22 cellular contexts compared by ENCODE assay signal in genomic region chr11:68052137-68052873, GRCh38. TPM values are rescaled to one million over a fixed set of nuclear protein-coding genes. Genes with fewer than 3 reads are reported as not detected.
DNase-seq lines count a peak whose midpoint lies in the region; ATAC-seq, FAIRE-seq and TF ChIP-seq lines count a peak whose summit lies in the region.
"Had no signal": no experiment of that assay in that cellular context is flagged by ENCODE, and none has a peak within 500 bp of the region (broad histone marks: within the 10 kb centered on the region; RNA-seq: fewer than 3 reads in every experiment).

No MANE protein-coding gene starts in this region.

- H3K23ac ChIP-seq in H1 (ENCODE audit: insufficient read length), result no peak overlapping the region

- H3K4me2 ChIP-seq in H1 (ENCODE audit: insufficient read depth in 1 of 2, low read depth in 2 of 2, low read length in 2 of 2), result no peak overlapping the region

- H2AFZ ChIP-seq in H1 (ENCODE audit: low read length), result no peak overlapping the region

- no peak overlapping the region for H3K9ac ChIP-seq in H1 (replicated peaks in 1 of 4; ENCODE audit: extremely low read depth in 1 of 4, low read depth in 3 of 4, low read length in 3 of 4)

- POLR2A ChIA-PET in H1 (lab: Charles Lee; ENCODE audit: partially characterized antibody), result interaction anchor here (1.0 to 10.8 kb wide), 18 partner anchors 7 to 173 kb away, joined by 3 to 183 read pairs (median 4); partner anchors contain the start of genes ALDH3B1, CHKA, NDUFS8 and TCIRG1

- peaks cover 0 to 10% (median 6%) of the 10 kb centered on the region in 4 experiments; a peak in 5 of 7 replicates for H3K4me1 ChIP-seq in H1 (replicated peaks in 1 of 4; ENCODE audit: control insufficient read depth in 3 of 4, insufficient read depth in 4 of 4, low read length in 3 of 4)
- H3K4me1 ChIP-seq: HAP-1, psoas muscle had no signal

- peaks cover 0 to 6% (median 3%) of the 10 kb centered on the region in 4 experiments; a peak in 3 of 8 replicates for H3K36me3 ChIP-seq in H1 (ENCODE audit: control insufficient read depth in 2 of 4, insufficient read depth in 4 of 4, low read length in 3 of 4)

- H4K5ac ChIP-seq in H1 (ENCODE audit: insufficient read length, low read depth, low read length), result no peak overlapping the region

- no peak overlapping the region for H3K4me3 Mint-ChIP-seq in activated T-cell treated with anti-CD3 and anti-CD28 coated beads, Interleukin-2, amount 50 U/mL, for 24 hours
- H3K4me3 Mint-ChIP-seq in activated T-cell treated with anti-CD3 and anti-CD28 coated beads, Interleukin-2, amount 50 U/mL, for 72 hours, result no peak overlapping the region
- H3K4me3 Mint-ChIP-seq in activated T-helper 17 cell treated with anti-CD3 and anti-CD28 coated beads, Interleukin-2, amount 50 U/mL, for 72 hours, result no peak overlapping the region
- H3K4me3 Mint-ChIP-seq: activated T-cell treated with anti-CD3 and anti-CD28 coated beads, Interleukin-2, amount 50 U/mL, for 4 hours; CD4-positive, CD25-positive, alpha-beta regulatory T cell had no signal

- no peaks in the 10 kb centered on the region for H3K9me3 Mint-ChIP-seq in activated T-cell treated with anti-CD3 and anti-CD28 coated beads, Interleukin-2, amount 50 U/mL, for 24 hours
- H3K9me3 Mint-ChIP-seq in activated T-cell treated with anti-CD3 and anti-CD28 coated beads, Interleukin-2, amount 50 U/mL, for 72 hours, result no peaks in the 10 kb centered on the region
- no peaks in the 10 kb centered on the region for H3K9me3 Mint-ChIP-seq in activated T-helper 17 cell treated with anti-CD3 and anti-CD28 coated beads, Interleukin-2, amount 50 U/mL, for 72 hours
- H3K9me3 Mint-ChIP-seq: activated T-cell treated with anti-CD3 and anti-CD28 coated beads, Interleukin-2, amount 50 U/mL, for 4 hours had no signal

- no peak overlapping the region for H3K18ac ChIP-seq in H1 (ENCODE audit: extremely low read depth, low read length)

- no peak overlapping the region for H3K14ac ChIP-seq in H1 (ENCODE audit: insufficient read length)

- no peak overlapping the region for H2AK5ac ChIP-seq in H1 (ENCODE audit: low read depth, low read length)

- no peak for TF ChIP-seq EP300 in H1 (IDR thresholded peaks at IDR 0.05; ENCODE audit: borderline replicate concordance in 1 of 2, low read depth in 2 of 2, low read length in 2 of 2)

- peaks cover 3% of the 10 kb centered on the region; the same call in 1 of the 2 replicates for H3K79me1 ChIP-seq in H1 (ENCODE audit: low read depth, low read length)

- no peak for TF ChIP-seq RAD21 in H1 (IDR thresholded peaks at IDR 0.05 in 1 of 2, conservative IDR thresholded peaks at IDR 0.05 in 1 of 2; ENCODE audit: low read depth in 2 of 2, low read length in 2 of 2)

- H3K27me3 Mint-ChIP-seq in activated T-cell treated with anti-CD3 and anti-CD28 coated beads, Interleukin-2, amount 50 U/mL, for 24 hours, result no peaks in the 10 kb centered on the region
- no peaks in the 10 kb centered on the region for H3K27me3 Mint-ChIP-seq in activated T-cell treated with anti-CD3 and anti-CD28 coated beads, Interleukin-2, amount 50 U/mL, for 72 hours (ENCODE audit: low read depth)
- H3K27me3 Mint-ChIP-seq in activated T-helper 17 cell treated with anti-CD3 and anti-CD28 coated beads, Interleukin-2, amount 50 U/mL, for 72 hours, result no peaks in the 10 kb centered on the region
- H3K27me3 Mint-ChIP-seq: CD4-positive, CD25-positive, alpha-beta regulatory T cell had no signal

- no peaks in the 10 kb centered on the region for H3K23me2 ChIP-seq in H1 (ENCODE audit: low read depth, low read length)

- no peak overlapping the region for H2BK20ac ChIP-seq in H1 (ENCODE audit: low read length)

- no peak for ATAC-seq in activated T-cell treated with anti-CD3 and anti-CD28 coated beads, Interleukin-2, amount 50 U/mL, for 72 hours (replicated peaks in 1 of 2)
- ATAC-seq in GM18861 (IDR thresholded peaks at IDR 0.05; ENCODE audit: unreplicated experiment), result no peak
- ATAC-seq in activated T-helper 17 cell treated with anti-CD3 and anti-CD28 coated beads, Interleukin-2, amount 50 U/mL, for 72 hours (replicated peaks), result no peak
- ATAC-seq: activated T-cell treated with anti-CD3 and anti-CD28 coated beads, Interleukin-2, amount 50 U/mL, for 4 hours had no signal

- no peak overlapping the region for H2BK12ac ChIP-seq in H1 (ENCODE audit: low read depth, low read length)

- H3K27ac Mint-ChIP-seq in activated T-cell treated with anti-CD3 and anti-CD28 coated beads, Interleukin-2, amount 50 U/mL, for 24 hours, result peak overlapping the region; percentile 74
- no peak overlapping the region for H3K27ac Mint-ChIP-seq in activated T-cell treated with anti-CD3 and anti-CD28 coated beads, Interleukin-2, amount 50 U/mL, for 72 hours
- no peak overlapping the region for H3K27ac Mint-ChIP-seq in activated T-helper 17 cell treated with anti-CD3 and anti-CD28 coated beads, Interleukin-2, amount 50 U/mL, for 72 hours

- intact Hi-C loops in posterior vena cava (cut with DNase I), result no loop called here

- no peak overlapping the region for H3K4ac ChIP-seq in H1 (replicated peaks; ENCODE audit: insufficient read length, low read depth, low read length)

- CTCF ChIA-PET in H1 (lab: Charles Lee; ENCODE audit: partially characterized antibody), result interaction anchor here (0.7 to 2.9 kb wide), 6 partner anchors 8 to 112 kb away, joined by 3 to 18 read pairs (median 4); partner anchors contain the start of gene TCIRG1

- H2BK5ac ChIP-seq in H1 (ENCODE audit: low read depth, low read length), result no peak overlapping the region

- no peak overlapping the region for H2BK120ac ChIP-seq in H1 (replicated peaks; ENCODE audit: low read depth, low read length)

- no peak for DNase-seq in activated T-cell treated with anti-CD3 and anti-CD28 coated beads, Interleukin-2, amount 50 U/mL, for 24 hours
- no peak for DNase-seq in activated T-cell treated with anti-CD3 and anti-CD28 coated beads, Interleukin-2, amount 50 U/mL, for 72 hours
- peak; percentile 43 for DNase-seq in HuH-7.5 (ENCODE audit: low spot score)
- DNase-seq in H1 (ENCODE audit: low read depth in 1 of 2, low spot score in 2 of 2), result no peak
- DNase-seq in posterior vena cava (ENCODE audit: low spot score), result peak; percentile 9
- DNase-seq in Kasumi-1 (lab: John Stamatoyannopoulos, UW), result no peak
- DNase-seq: activated CD4-positive, alpha-beta T cell treated with anti-CD3 and anti-CD28 coated beads for 48 hours; activated T-cell treated with anti-CD3 and anti-CD28 coated beads, Interleukin-2, amount 50 U/mL, for 4 hours; CD4-positive, CD25-positive, alpha-beta regulatory T cell; foreskin fibroblast; MM.1S; NCI-H510A treated with DMSO at 0.1 percent for 48 hours; spleen; stimulated activated naive CD4-positive, alpha-beta T cell treated with Interleukin-2 at 50 U/mL for 16 hours; trophoblast cell had no signal

- peaks cover 3% of the 10 kb centered on the region for H3K4me1 Mint-ChIP-seq in activated T-cell treated with anti-CD3 and anti-CD28 coated beads, Interleukin-2, amount 50 U/mL, for 24 hours (ENCODE audit: low read depth)
- peaks cover 4% of the 10 kb centered on the region for H3K4me1 Mint-ChIP-seq in activated T-cell treated with anti-CD3 and anti-CD28 coated beads, Interleukin-2, amount 50 U/mL, for 72 hours (ENCODE audit: low read depth)
- peaks cover 5% of the 10 kb centered on the region for H3K4me1 Mint-ChIP-seq in activated T-helper 17 cell treated with anti-CD3 and anti-CD28 coated beads, Interleukin-2, amount 50 U/mL, for 72 hours
- H3K4me1 Mint-ChIP-seq: CD4-positive, CD25-positive, alpha-beta regulatory T cell had no signal

- no peak for FAIRE-seq in H1 (lab: Jason Lieb, UNC)
- FAIRE-seq: A204.1, endothelial cell of umbilical vein had no signal

- TF ChIP-seq CTCF in H1 (IDR thresholded peaks at IDR 0.05; ENCODE audit: control extremely low read depth in 1 of 3, insufficient read depth in 1 of 3, low read depth in 1 of 3, low read length in 3 of 3), result no peak

- no peak overlapping the region for H4K91ac ChIP-seq in H1 (replicated peaks; ENCODE audit: insufficient read length, low read length)

- H4K8ac ChIP-seq in H1 (ENCODE audit: extremely low read depth, insufficient read depth, low read length), result peak overlapping the region; percentile 11; the same call in 1 of the 2 replicates

- H2BK15ac ChIP-seq in H1 (ENCODE audit: low read length), result no peak overlapping the region

- TF ChIP-seq POLR2A in H1 (IDR thresholded peaks at IDR 0.05; ENCODE audit: control extremely low read depth in 1 of 2, low read depth in 2 of 2, low read length in 2 of 2), result no peak

- H3K36me3 Mint-ChIP-seq in activated T-cell treated with anti-CD3 and anti-CD28 coated beads, Interleukin-2, amount 50 U/mL, for 24 hours (ENCODE audit: low read depth), result peaks cover 55% of the 10 kb centered on the region
- peaks cover 0 to 1% of the 10 kb centered on the region in 2 donors for H3K36me3 Mint-ChIP-seq in activated T-cell treated with anti-CD3 and anti-CD28 coated beads, Interleukin-2, amount 50 U/mL, for 72 hours (ENCODE audit: insufficient read depth in 2 of 2)
- H3K36me3 Mint-ChIP-seq in activated T-helper 17 cell treated with anti-CD3 and anti-CD28 coated beads, Interleukin-2, amount 50 U/mL, for 72 hours (ENCODE audit: low read depth), result peaks cover 44% of the 10 kb centered on the region

- H4K20me1 ChIP-seq in H1 (replicated peaks in 1 of 2; ENCODE audit: control insufficient read depth in 1 of 2, insufficient read depth in 2 of 2, low read length in 2 of 2), result peaks cover 2 to 9% of the 10 kb centered on the region in 2 experiments

- no peak overlapping the region for H3K4me3 ChIP-seq in H1 (ENCODE audit: extremely low read depth in 1 of 4, insufficient read depth in 2 of 4, low read depth in 3 of 4, low read length in 4 of 4)
- H3K4me3 ChIP-seq: HAP-1, psoas muscle, SK-N-MC, spleen had no signal

- no peaks in the 10 kb centered on the region for H3K79me2 ChIP-seq in H1 (ENCODE audit: control insufficient read depth in 1 of 2, insufficient read depth in 2 of 2, low read length in 2 of 2)

- WGBS in H1 (ENCODE audit: extremely low coverage in 1 of 2, insufficient coverage in 1 of 2, insufficient read length in 1 of 2, insufficient replicate concordance in 2 of 2, low coverage in 1 of 2, low lambda C conversion rate in 2 of 2, missing lambda C conversion rate in 1 of 2), 2 experiments, result 88% methylated on average over 14 of the region's 15 CpGs; no CpG with 5 or more reads in 1 of the 2 experiments

- H3K27me3 ChIP-seq in H1 (replicated peaks in 1 of 4; ENCODE audit: control insufficient read depth in 3 of 4, extremely low read depth in 1 of 4, insufficient read depth in 3 of 4, low read length in 3 of 4), result no peaks in the 10 kb centered on the region
- H3K27me3 ChIP-seq: spleen had no signal

- H3K9me3 ChIP-seq in H1 (ENCODE audit: insufficient read depth in 2 of 2, low read depth in 1 of 2, low read length in 1 of 2), result no peaks in the 10 kb centered on the region
- H3K9me3 ChIP-seq: HAP-1, psoas muscle, spleen had no signal

- H3K27ac ChIP-seq in H1 (ENCODE audit: low read depth, low read length), result 0 out of 2 replicates have a peak overlapping the region, but pooled peaks have one; percentile 18
- H3K27ac ChIP-seq: psoas muscle, SK-N-MC had no signal

- no peak overlapping the region for H3K56ac ChIP-seq in H1 (replicated peaks; ENCODE audit: insufficient read length, low read depth, low read length)

RNA-seq across cellular contexts. Expression of gene TCIRG1, which starts 13.5 kb away (rescaled TPM):
- total RNA-seq in activated T-cell treated with anti-CD3 and anti-CD28 coated beads, Interleukin-2, amount 50 U/mL, for 72 hours, result 100 to 1,000 TPM; 141 to 146 TPM
- total RNA-seq in H1 (2021; fragmentation: NEBNext Ultra II Directional; extraction: Animal tissue kit (Norgen Biotek cat#: 25700)), result 25.3 and 25.7 TPM in 2 replicates
- 39.6 and 50.2 TPM in 2 replicates for polyA plus RNA-seq in H1 (2011; rRNA removed)
- 35.8 TPM for polyA plus RNA-seq in H1 (2011; cell fraction: cytosol; rRNA removed)
- polyA plus RNA-seq in H1 (2011; cell fraction: nucleus; rRNA removed), result 287 TPM
- 12.7 to 29.5 TPM (median 24.4 TPM) in 4 replicates for polyA plus RNA-seq in H1 (2012, experiment 1 of 2)
- 16.1 TPM for polyA plus RNA-seq in H1 (2012, experiment 2 of 2)
- polyA plus RNA-seq in H1 (2013, experiment 1 of 2), result 25.3 TPM
- polyA plus RNA-seq in H1 (2013, experiment 2 of 2), result 21.2 TPM
- 10.0 and 11.3 TPM in 2 replicates for polyA minus RNA-seq in H1 (2011; rRNA and poly(A)+ RNA removed)
- polyA minus RNA-seq in H1 (2011; cell fraction: cytosol; rRNA and poly(A)+ RNA removed), result 15.0 TPM
- 43.9 TPM for polyA minus RNA-seq in H1 (2011; cell fraction: nucleus; rRNA and poly(A)+ RNA removed)
- 100 to 1,000 TPM in 1 of 2 donors, 10 to 100 TPM in 1; 80.8 to 105 TPM for total RNA-seq in posterior vena cava
- 100 to 1,000 TPM; 217 to 244 TPM for total RNA-seq in activated T-helper 17 cell treated with anti-CD3 and anti-CD28 coated beads, Interleukin-2, amount 50 U/mL, for 72 hours

RNA-seq across cellular contexts. Expression of gene NDUFS8, which starts 21.8 kb away (rescaled TPM):
- total RNA-seq in activated T-cell treated with anti-CD3 and anti-CD28 coated beads, Interleukin-2, amount 50 U/mL, for 72 hours, result 100 to 1,000 TPM; 128 to 129 TPM
- total RNA-seq in H1 (2021; fragmentation: NEBNext Ultra II Directional; extraction: Animal tissue kit (Norgen Biotek cat#: 25700)), result 182 and 199 TPM in 2 replicates
- polyA plus RNA-seq in H1 (2011; rRNA removed), result 291 and 406 TPM in 2 replicates
- polyA plus RNA-seq in H1 (2011; cell fraction: cytosol; rRNA removed), result 222 TPM
- 253 TPM for polyA plus RNA-seq in H1 (2011; cell fraction: nucleus; rRNA removed)
- polyA plus RNA-seq in H1 (2012, experiment 1 of 2), result 92.1 to 255 TPM (median 248 TPM) in 4 replicates
- polyA plus RNA-seq in H1 (2012, experiment 2 of 2), result 348 TPM
- 130 TPM for polyA plus RNA-seq in H1 (2013, experiment 1 of 2)
- polyA plus RNA-seq in H1 (2013, experiment 2 of 2), result 128 TPM
- 69.8 and 77.8 TPM in 2 replicates for polyA minus RNA-seq in H1 (2011; rRNA and poly(A)+ RNA removed)
- polyA minus RNA-seq in H1 (2011; cell fraction: cytosol; rRNA and poly(A)+ RNA removed), result 133 TPM
- 92.8 TPM for polyA minus RNA-seq in H1 (2011; cell fraction: nucleus; rRNA and poly(A)+ RNA removed)
- 100 to 1,000 TPM in 1 of 2 donors, 10 to 100 TPM in 1; 95.3 to 101 TPM for total RNA-seq in posterior vena cava
- 100 to 1,000 TPM in 1 of 2 donors, 10 to 100 TPM in 1; 75.0 to 131 TPM for total RNA-seq in activated T-helper 17 cell treated with anti-CD3 and anti-CD28 coated beads, Interleukin-2, amount 50 U/mL, for 72 hours

RNA-seq across cellular contexts. Expression of gene ALDH3B1, which starts 42.2 kb away (rescaled TPM):
- under 1 TPM; 0.10 to 0.16 TPM for total RNA-seq in activated T-cell treated with anti-CD3 and anti-CD28 coated beads, Interleukin-2, amount 50 U/mL, for 72 hours
- total RNA-seq in H1 (2021; fragmentation: NEBNext Ultra II Directional; extraction: Animal tissue kit (Norgen Biotek cat#: 25700)), result 0.27 and 0.32 TPM in 2 replicates
- polyA plus RNA-seq in H1 (2011; rRNA removed), result 0.47 TPM in 2 replicates
- polyA plus RNA-seq in H1 (2011; cell fraction: cytosol; rRNA removed), result 0.50 TPM
- 0.53 TPM for polyA plus RNA-seq in H1 (2011; cell fraction: nucleus; rRNA removed)
- 0.62 to 1.1 TPM (median 0.75 TPM) in 4 replicates for polyA plus RNA-seq in H1 (2012, experiment 1 of 2)
- polyA plus RNA-seq in H1 (2012, experiment 2 of 2), result 0.26 TPM
- 0.18 TPM for polyA plus RNA-seq in H1 (2013, experiment 1 of 2)
- polyA plus RNA-seq in H1 (2013, experiment 2 of 2), result 0.26 TPM
- 0.16 and 0.34 TPM in 2 replicates for polyA minus RNA-seq in H1 (2011; rRNA and poly(A)+ RNA removed)
- 0.88 TPM for polyA minus RNA-seq in H1 (2011; cell fraction: cytosol; rRNA and poly(A)+ RNA removed)
- 0.50 TPM for polyA minus RNA-seq in H1 (2011; cell fraction: nucleus; rRNA and poly(A)+ RNA removed)
- total RNA-seq in posterior vena cava, result 10 to 100 TPM; 11.2 to 15.0 TPM
- under 1 TPM in 1 of 2 donors, not detected in 1; 0.08 TPM for total RNA-seq in activated T-helper 17 cell treated with anti-CD3 and anti-CD28 coated beads, Interleukin-2, amount 50 U/mL, for 72 hours
- total RNA-seq: CD4-positive, CD25-positive, alpha-beta regulatory T cell had no signal
- polyA plus RNA-seq: CD4-positive, CD25-positive, alpha-beta regulatory T cell had no signal

RNA-seq across cellular contexts. Expression of gene UNC93B1, which starts 48.4 kb away (rescaled TPM):
- total RNA-seq in activated T-cell treated with anti-CD3 and anti-CD28 coated beads, Interleukin-2, amount 50 U/mL, for 72 hours, result 10 to 100 TPM in 1 of 2 donors, 1 to 10 TPM in 1; 8.0 to 16.7 TPM
- 18.9 and 19.2 TPM in 2 replicates for total RNA-seq in H1 (2021; fragmentation: NEBNext Ultra II Directional; extraction: Animal tissue kit (Norgen Biotek cat#: 25700))
- polyA plus RNA-seq in H1 (2011; rRNA removed), result 34.3 and 40.8 TPM in 2 replicates
- 24.6 TPM for polyA plus RNA-seq in H1 (2011; cell fraction: cytosol; rRNA removed)
- polyA plus RNA-seq in H1 (2011; cell fraction: nucleus; rRNA removed), result 53.5 TPM
- 8.7 to 20.4 TPM (median 17.7 TPM) in 4 replicates for polyA plus RNA-seq in H1 (2012, experiment 1 of 2)
- polyA plus RNA-seq in H1 (2012, experiment 2 of 2), result 16.4 TPM
- polyA plus RNA-seq in H1 (2013, experiment 1 of 2), result 22.0 TPM
- 22.4 TPM for polyA plus RNA-seq in H1 (2013, experiment 2 of 2)
- polyA minus RNA-seq in H1 (2011; rRNA and poly(A)+ RNA removed), result 20.6 and 26.5 TPM in 2 replicates
- 14.0 TPM for polyA minus RNA-seq in H1 (2011; cell fraction: cytosol; rRNA and poly(A)+ RNA removed)
- polyA minus RNA-seq in H1 (2011; cell fraction: nucleus; rRNA and poly(A)+ RNA removed), result 24.7 TPM
- 10 to 100 TPM; 15.9 to 28.5 TPM for total RNA-seq in posterior vena cava
- 10 to 100 TPM; 13.1 to 14.8 TPM for total RNA-seq in activated T-helper 17 cell treated with anti-CD3 and anti-CD28 coated beads, Interleukin-2, amount 50 U/mL, for 72 hours

Comparison
In these comparisons a context has a peak if more than half of its experiments do, and no peak if none do; other contexts are left out.
1. DNase-seq: peak in HuH-7.5 (single experiment) and posterior vena cava (single experiment); none in activated T-cell treated with anti-CD3 and anti-CD28 coated beads, Interleukin-2, amount 50 U/mL, for 24 hours (single experiment), activated T-cell treated with anti-CD3 and anti-CD28 coated beads, Interleukin-2, amount 50 U/mL, for 72 hours (0 of 2), H1 (0 of 2) and Kasumi-1 (0 of 2).